In genomic region chr6:170294813-170295518, GRCh38 we compare ENCODE assay signal across 8 cellular contexts. TPM values are rescaled to one million over a fixed set of nuclear protein-coding genes. Genes with fewer than 3 reads are reported as not detected.
A peak's percentile ranks its signal among the peaks of the same experiment; 100 is the strongest.
DNase-seq lines count a peak whose midpoint lies in the region; ATAC-seq and TF ChIP-seq lines count a peak whose summit lies in the region.

No MANE protein-coding gene starts in this region.

- no peaks in the 10 kb centered on the region for H3K9me3 Mint-ChIP-seq in activated CD4-positive, alpha-beta memory T cell treated with anti-CD3 and anti-CD28 coated beads for 36 hours
- no peaks in the 10 kb centered on the region for H3K9me3 Mint-ChIP-seq in activated CD4-positive, alpha-beta memory T cell treated with anti-CD3 and anti-CD28 coated beads, Interleukin-2, amount 10 ng/mL, durations not matched to agents 7 days and 5 days

- H3K27me3 Mint-ChIP-seq in activated CD4-positive, alpha-beta memory T cell treated with anti-CD3 and anti-CD28 coated beads for 36 hours, result peaks cover 51% of the 10 kb centered on the region
- peaks cover 74% of the 10 kb centered on the region for H3K27me3 Mint-ChIP-seq in activated CD4-positive, alpha-beta memory T cell treated with anti-CD3 and anti-CD28 coated beads, Interleukin-2, amount 10 ng/mL, durations not matched to agents 7 days and 5 days

- no peak for TF ChIP-seq CTCF in WERI-Rb-1 (IDR thresholded peaks at IDR 0.05; ENCODE audit: low read depth, low read length)
- TF ChIP-seq CTCF in testis (IDR thresholded peaks at IDR 0.05), result no peak

- H3K4me1 ChIP-seq in iPS-20b (ENCODE audit: insufficient read depth, low read length) (peaks cover 45% of the 10 kb centered on the region), testis (peaks cover 30% of the 10 kb centered on the region)

- ATAC-seq in HG03469 (IDR thresholded peaks at IDR 0.05; ENCODE audit: unreplicated experiment) (no peak), esophagus mucosa (no peak), GM21367 (IDR thresholded peaks at IDR 0.05; ENCODE audit: unreplicated experiment) (no peak)

- DNase-seq in activated CD4-positive, alpha-beta memory T cell treated with anti-CD3 and anti-CD28 coated beads for 36 hours, result no peak
- no peak for DNase-seq in activated CD4-positive, alpha-beta memory T cell treated with anti-CD3 and anti-CD28 coated beads, Interleukin-2, amount 10 ng/mL, durations not matched to agents 7 days and 5 days
- DNase-seq in WERI-Rb-1 (no peak), testis (no peak)

- peaks cover under 1% of the 10 kb centered on the region for H3K36me3 Mint-ChIP-seq in activated CD4-positive, alpha-beta memory T cell treated with anti-CD3 and anti-CD28 coated beads for 36 hours
- no peaks in the 10 kb centered on the region for H3K36me3 Mint-ChIP-seq in activated CD4-positive, alpha-beta memory T cell treated with anti-CD3 and anti-CD28 coated beads, Interleukin-2, amount 10 ng/mL, durations not matched to agents 7 days and 5 days (ENCODE audit: low read depth)

- POLR2A ChIA-PET in activated CD4-positive, alpha-beta memory T cell treated with anti-CD3 and anti-CD28 coated beads for 36 hours (lab: Charles Lee), result no interaction called here
- POLR2A ChIA-PET in activated CD4-positive, alpha-beta memory T cell treated with anti-CD3 and anti-CD28 coated beads, Interleukin-2, amount 10 ng/mL, durations not matched to agents 7 days and 5 days (lab: Charles Lee), result interaction anchor here (1.4 kb wide), 1 partner anchor 11 kb away, joined by 4 read pairs; the partner anchor contains the start of gene FAM120B

- H3K27me3 ChIP-seq in WERI-Rb-1 (ENCODE audit: insufficient read depth, low read depth, severe bottlenecking), result peaks cover 97% of the 10 kb centered on the region
- peaks cover 84% of the 10 kb centered on the region for H3K27me3 ChIP-seq in iPS-20b (ENCODE audit: insufficient read depth, low read length)
- H3K27me3 ChIP-seq in testis, result no peaks in the 10 kb centered on the region

- H3K27ac ChIP-seq in WERI-Rb-1, result no peak overlapping the region
- H3K27ac ChIP-seq in iPS-20b (ENCODE audit: low read length), result no peak overlapping the region
- no peak overlapping the region for H3K27ac ChIP-seq in testis

- peak overlapping the region; percentile 45 for H3K4me3 Mint-ChIP-seq in activated CD4-positive, alpha-beta memory T cell treated with anti-CD3 and anti-CD28 coated beads for 36 hours
- H3K4me3 Mint-ChIP-seq in activated CD4-positive, alpha-beta memory T cell treated with anti-CD3 and anti-CD28 coated beads, Interleukin-2, amount 10 ng/mL, durations not matched to agents 7 days and 5 days, result no peak overlapping the region

- CTCF ChIA-PET in activated CD4-positive, alpha-beta memory T cell treated with anti-CD3 and anti-CD28 coated beads for 36 hours (lab: Charles Lee), result interaction anchor here (1.4 kb wide), 1 partner anchor 346 kb away, joined by 4 read pairs; no protein-coding TSS in a partner anchor
- CTCF ChIA-PET in activated CD4-positive, alpha-beta memory T cell treated with anti-CD3 and anti-CD28 coated beads, Interleukin-2, amount 10 ng/mL, durations not matched to agents 7 days and 5 days (lab: Charles Lee), result no interaction called here

- 14 to 16% methylated on average over 25 to 31 of the region's 31 CpGs for WGBS in testis, 2 donors

- peak overlapping the region; percentile 38; the same call in 1 of the 2 replicates for H3K9ac ChIP-seq in iPS-20b (ENCODE audit: low read depth, low read length)

- H3K27ac Mint-ChIP-seq in activated CD4-positive, alpha-beta memory T cell treated with anti-CD3 and anti-CD28 coated beads for 36 hours, result no peak overlapping the region
- no peak overlapping the region for H3K27ac Mint-ChIP-seq in activated CD4-positive, alpha-beta memory T cell treated with anti-CD3 and anti-CD28 coated beads, Interleukin-2, amount 10 ng/mL, durations not matched to agents 7 days and 5 days

- H3K4me1 Mint-ChIP-seq in activated CD4-positive, alpha-beta memory T cell treated with anti-CD3 and anti-CD28 coated beads for 36 hours (ENCODE audit: low read depth), result peaks cover 32% of the 10 kb centered on the region
- H3K4me1 Mint-ChIP-seq in activated CD4-positive, alpha-beta memory T cell treated with anti-CD3 and anti-CD28 coated beads, Interleukin-2, amount 10 ng/mL, durations not matched to agents 7 days and 5 days, result peaks cover 37% of the 10 kb centered on the region

- H3K36me3 ChIP-seq in WERI-Rb-1 (no peaks in the 10 kb centered on the region), iPS-20b (ENCODE audit: insufficient read depth, low read depth, low read length) (no peaks in the 10 kb centered on the region), testis (ENCODE audit: low read depth, missing control alignments) (no peaks in the 10 kb centered on the region)

- H3K9me3 ChIP-seq in WERI-Rb-1 (ENCODE audit: severe bottlenecking), result no peaks in the 10 kb centered on the region
- no peaks in the 10 kb centered on the region for H3K9me3 ChIP-seq in iPS-20b (ENCODE audit: insufficient read depth, low read depth, low read length)
- H3K9me3 ChIP-seq in testis, result no peaks in the 10 kb centered on the region

- intact Hi-C loops in activated CD4-positive, alpha-beta memory T cell treated with anti-CD3 and anti-CD28 coated beads for 36 hours (cut with micrococcal nuclease), result loop anchor here (5.0 to 10.0 kb wide), 6 partner anchors 148 to 593 kb away; partner anchors contain the start of genes C6orf120 and WDR27
- intact Hi-C loops in testis (cut with DNase I; ENCODE audit: low total_unique reads), result loop anchor here (10.0 kb wide), 1 partner anchor 460 kb away; no protein-coding TSS in a partner anchor

- peak overlapping the region; percentile 42 for H3K4me3 ChIP-seq in WERI-Rb-1 (ENCODE audit: low read depth, low read length)
- H3K4me3 ChIP-seq in iPS-20b (ENCODE audit: low read length), result peak overlapping the region; percentile 72; the same call in 1 of the 2 replicates
- H3K4me3 ChIP-seq in testis, result peak overlapping the region; percentile 24 to 49

- TF ChIP-seq POLR2A in testis (IDR thresholded peaks at IDR 0.05), result no peak

RNA-seq across cellular contexts. Expression of gene DLL1, which starts 4.1 kb away (rescaled TPM):
- under 1 TPM; 0.41 to 0.55 TPM for total RNA-seq in activated CD4-positive, alpha-beta memory T cell treated with anti-CD3 and anti-CD28 coated beads for 36 hours
- total RNA-seq in activated CD4-positive, alpha-beta memory T cell treated with anti-CD3 and anti-CD28 coated beads, Interleukin-2, amount 10 ng/mL, durations not matched to agents 7 days and 5 days, result under 1 TPM in 1 of 2 experiments, not detected in 1; 0.20 TPM
- 1 to 10 TPM; 4.6 to 5.5 TPM for total RNA-seq in testis
- polyA plus RNA-seq in testis (ENCODE audit: insufficient read depth, low read depth, low replicate concordance), result 2.8 TPM
- 10.4 TPM for total RNA-seq in esophagus mucosa

RNA-seq across cellular contexts. Expression of gene FAM120B, which starts 11.6 kb away (rescaled TPM):
- 10 to 100 TPM; 18.4 to 20.0 TPM for total RNA-seq in activated CD4-positive, alpha-beta memory T cell treated with anti-CD3 and anti-CD28 coated beads for 36 hours
- total RNA-seq in activated CD4-positive, alpha-beta memory T cell treated with anti-CD3 and anti-CD28 coated beads, Interleukin-2, amount 10 ng/mL, durations not matched to agents 7 days and 5 days, result 10 to 100 TPM; 23.9 to 25.0 TPM
- total RNA-seq in testis (10 to 100 TPM; 40.6 to 62.2 TPM), esophagus mucosa (12.4 TPM)
- 33.8 TPM for polyA plus RNA-seq in testis (ENCODE audit: insufficient read depth, low read depth, low replicate concordance)
